Comparison of ENCODE assay signal across 9 cellular contexts in the genomic region with DNA sequence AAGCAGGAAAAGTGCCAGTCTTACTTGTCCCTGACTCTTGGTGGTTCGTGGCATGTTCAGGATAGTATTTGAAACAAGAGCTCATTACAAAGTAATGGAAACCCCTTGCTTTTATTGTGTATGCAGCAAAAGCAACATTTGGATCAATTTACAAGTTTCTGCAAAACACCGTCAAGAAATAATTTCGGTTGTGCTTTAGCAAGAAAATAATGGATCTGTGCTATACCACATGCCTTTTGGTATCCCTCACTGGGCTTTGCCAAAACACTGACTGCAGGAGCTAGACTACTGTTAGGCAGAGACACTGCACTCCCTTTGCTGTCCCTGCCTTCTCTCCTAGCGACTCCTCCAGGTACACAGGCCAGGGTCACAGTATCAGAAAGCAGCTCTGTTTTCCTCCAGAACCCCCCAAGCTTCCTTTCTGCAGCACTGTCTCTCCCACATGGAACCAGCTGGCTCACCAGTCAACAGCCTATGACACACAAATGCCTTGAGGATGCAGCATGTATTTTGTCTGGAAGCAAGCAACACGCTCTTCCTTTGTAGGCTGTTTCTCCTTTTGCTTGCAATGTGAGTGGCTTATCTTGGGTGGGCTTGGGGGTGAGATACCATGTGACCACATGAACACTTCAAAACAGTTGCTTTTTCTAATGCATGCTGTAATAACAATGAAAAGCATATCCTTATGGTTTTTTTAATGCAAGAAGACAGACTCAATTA.
DNase-seq lines count a peak whose midpoint lies in the region; ATAC-seq, FAIRE-seq and TF ChIP-seq lines count a peak whose summit lies in the region.
"Had no signal": no experiment of that assay in that cellular context is flagged by ENCODE, and none has a peak within 500 bp of the region (broad histone marks: within the 10 kb centered on the region; RNA-seq: fewer than 3 reads in every experiment).

No MANE protein-coding gene starts in this region.

- TF ChIP-seq EP300 in gastroesophageal sphincter (IDR thresholded peaks at IDR 0.05) = no peak

- no peaks in the 10 kb centered on the region for H3K4me1 Mint-ChIP-seq in stimulated activated naive B cell treated with anti-CD40 and anti-IgM and Interleukin-4, amounts not matched to agents 10 μg/mL and 1 μg/mL and 100 μg/mL, for 72 hours
- H3K4me1 Mint-ChIP-seq in activated T-helper 1 cell treated with anti-CD3 and anti-CD28 coated beads, Interleukin-12 subunit alpha, Interleukin-12 subunit beta, Interleukin-2, Interleukin-4 antibody, amounts not matched to agents 30 ng/mL and 10 ng/mL and 1 ng/mL, durations not matched to agents 14 hours and 24 hours and 36 hours (ENCODE audit: low read depth) = peaks cover under 1% of the 10 kb centered on the region

- no peak overlapping the region for H3K9ac ChIP-seq in adipocyte (ENCODE audit: low read length)
- H3K9ac ChIP-seq: parathyroid adenoma had no signal

- peak overlapping the region; percentile 34 for H3K27ac Mint-ChIP-seq in stimulated activated naive B cell treated with anti-CD40 and anti-IgM and Interleukin-4, amounts not matched to agents 10 μg/mL and 1 μg/mL and 100 μg/mL, for 72 hours
- no peak overlapping the region for H3K27ac Mint-ChIP-seq in activated T-helper 1 cell treated with anti-CD3 and anti-CD28 coated beads, Interleukin-12 subunit alpha, Interleukin-12 subunit beta, Interleukin-2, Interleukin-4 antibody, amounts not matched to agents 30 ng/mL and 10 ng/mL and 1 ng/mL, durations not matched to agents 14 hours and 24 hours and 36 hours

- H3K4me3 Mint-ChIP-seq in stimulated activated naive B cell treated with anti-CD40 and anti-IgM and Interleukin-4, amounts not matched to agents 10 μg/mL and 1 μg/mL and 100 μg/mL, for 72 hours = no peak overlapping the region
- no peak overlapping the region for H3K4me3 Mint-ChIP-seq in activated T-helper 1 cell treated with anti-CD3 and anti-CD28 coated beads, Interleukin-12 subunit alpha, Interleukin-12 subunit beta, Interleukin-2, Interleukin-4 antibody, amounts not matched to agents 30 ng/mL and 10 ng/mL and 1 ng/mL, durations not matched to agents 14 hours and 24 hours and 36 hours

- no peak for TF ChIP-seq POLR2A in gastroesophageal sphincter (IDR thresholded peaks at IDR 0.05)

- H3K27me3 ChIP-seq in adipocyte (replicated peaks; ENCODE audit: control insufficient read depth, insufficient read depth, low read length) (no peaks in the 10 kb centered on the region), gastroesophageal sphincter (no peaks in the 10 kb centered on the region), BE2C (no peaks in the 10 kb centered on the region)

- H3K36me3 ChIP-seq in adipocyte (ENCODE audit: control insufficient read depth, insufficient read depth, low read length, severe bottlenecking) = peaks cover 6% of the 10 kb centered on the region
- H3K36me3 ChIP-seq in gastroesophageal sphincter = peaks cover 0 to 53% of the 10 kb centered on the region in 2 donors
- H3K36me3 ChIP-seq in BE2C = peaks cover 67% of the 10 kb centered on the region

- ATAC-seq in gastroesophageal sphincter (no peak), GM21717 (IDR thresholded peaks at IDR 0.05; ENCODE audit: unreplicated experiment) (no peak)
- ATAC-seq in stimulated activated naive B cell treated with anti-CD40 and anti-IgM and Interleukin-4, amounts not matched to agents 10 μg/mL and 1 μg/mL and 100 μg/mL, for 72 hours (replicated peaks) = no peak

- DNase-seq in HTR-8/SVneo (ENCODE audit: insufficient read length, low spot score) (no peak), adipocyte (ENCODE audit: low read depth) (peak; percentile 50), BE2C (no peak), SKM-1 (lab: John Stamatoyannopoulos, UW; ENCODE audit: unreplicated experiment) (no peak)
- DNase-seq in stimulated activated naive B cell treated with anti-CD40 and anti-IgM and Interleukin-4, amounts not matched to agents 10 μg/mL and 1 μg/mL and 100 μg/mL, for 72 hours = no peak
- DNase-seq in activated T-helper 1 cell treated with anti-CD3 and anti-CD28 coated beads, Interleukin-12 subunit alpha, Interleukin-12 subunit beta, Interleukin-2, Interleukin-4 antibody, amounts not matched to agents 30 ng/mL and 10 ng/mL and 1 ng/mL, durations not matched to agents 14 hours and 24 hours and 36 hours (ENCODE audit: low spot score) = no peak

- FAIRE-seq in HTR-8/SVneo (lab: Jason Lieb, UNC) = peak; percentile 51

- TF ChIP-seq CTCF in gastroesophageal sphincter (IDR thresholded peaks at IDR 0.05) = no peak
- TF ChIP-seq CTCF in BE2C (IDR thresholded peaks at IDR 0.05; ENCODE audit: low read depth, low read length) = no peak

- H3K4me1 ChIP-seq in adipocyte (ENCODE audit: control insufficient read depth, insufficient read depth, low read length) (peaks cover 23% of the 10 kb centered on the region), gastroesophageal sphincter (peaks cover 3 to 24% (median 5%) of the 10 kb centered on the region in 3 donors), BE2C (peaks cover 8% of the 10 kb centered on the region)

- WGBS in gastroesophageal sphincter (ENCODE audit: low coverage in 1 of 2), 2 donors = 82 to 95% methylated on average over 3 to 5 of the region's 5 CpGs

- H3K9me3 Mint-ChIP-seq in stimulated activated naive B cell treated with anti-CD40 and anti-IgM and Interleukin-4, amounts not matched to agents 10 μg/mL and 1 μg/mL and 100 μg/mL, for 72 hours = no peaks in the 10 kb centered on the region
- H3K9me3 Mint-ChIP-seq in activated T-helper 1 cell treated with anti-CD3 and anti-CD28 coated beads, Interleukin-12 subunit alpha, Interleukin-12 subunit beta, Interleukin-2, Interleukin-4 antibody, amounts not matched to agents 30 ng/mL and 10 ng/mL and 1 ng/mL, durations not matched to agents 14 hours and 24 hours and 36 hours = no peaks in the 10 kb centered on the region

- peaks cover 10 to 18% of the 10 kb centered on the region in 2 donors for H3K36me3 Mint-ChIP-seq in stimulated activated naive B cell treated with anti-CD40 and anti-IgM and Interleukin-4, amounts not matched to agents 10 μg/mL and 1 μg/mL and 100 μg/mL, for 72 hours
- no peaks in the 10 kb centered on the region for H3K36me3 Mint-ChIP-seq in activated T-helper 1 cell treated with anti-CD3 and anti-CD28 coated beads, Interleukin-12 subunit alpha, Interleukin-12 subunit beta, Interleukin-2, Interleukin-4 antibody, amounts not matched to agents 30 ng/mL and 10 ng/mL and 1 ng/mL, durations not matched to agents 14 hours and 24 hours and 36 hours (ENCODE audit: low read depth)

- H3K4me3 ChIP-seq in adipocyte (ENCODE audit: low read length) (peak overlapping the region; percentile 24), gastroesophageal sphincter (no peak overlapping the region), BE2C (ENCODE audit: low read depth, low read length) (no peak overlapping the region)

- intact Hi-C loops in activated T-helper 1 cell treated with anti-CD3 and anti-CD28 coated beads, Interleukin-12 subunit alpha, Interleukin-12 subunit beta, Interleukin-2, Interleukin-4 antibody, amounts not matched to agents 30 ng/mL and 10 ng/mL and 1 ng/mL, durations not matched to agents 14 hours and 24 hours and 36 hours (cut with micrococcal nuclease) = no loop called here

- H3K9me3 ChIP-seq in adipocyte (ENCODE audit: control insufficient read depth, low read length) (no peaks in the 10 kb centered on the region), gastroesophageal sphincter (no peaks in the 10 kb centered on the region), BE2C (no peaks in the 10 kb centered on the region)

- H3K27ac ChIP-seq in gastroesophageal sphincter = peak overlapping the region in 3 of 4 donors; percentile 39 to 68 (median 66)

- H3K27me3 Mint-ChIP-seq in stimulated activated naive B cell treated with anti-CD40 and anti-IgM and Interleukin-4, amounts not matched to agents 10 μg/mL and 1 μg/mL and 100 μg/mL, for 72 hours = no peaks in the 10 kb centered on the region
- H3K27me3 Mint-ChIP-seq in activated T-helper 1 cell treated with anti-CD3 and anti-CD28 coated beads, Interleukin-12 subunit alpha, Interleukin-12 subunit beta, Interleukin-2, Interleukin-4 antibody, amounts not matched to agents 30 ng/mL and 10 ng/mL and 1 ng/mL, durations not matched to agents 14 hours and 24 hours and 36 hours (ENCODE audit: insufficient read depth) = no peaks in the 10 kb centered on the region
